ENCODE assay signal across 11 cellular contexts in genomic region chr2:181128199-181128598, GRCh38.
DNase-seq lines count a peak whose midpoint lies in the region; ATAC-seq lines count a peak whose summit lies in the region.
"Had no signal": no experiment of that assay in that cellular context is flagged by ENCODE, and none has a peak within 500 bp of the region (broad histone marks: within the 10 kb centered on the region; RNA-seq: fewer than 3 reads in every experiment).

No MANE protein-coding gene starts in this region.

- no peaks in the 10 kb centered on the region for H3K36me3 ChIP-seq in effector memory CD4-positive, alpha-beta T cell (ENCODE audit: control insufficient read depth, insufficient read depth, low read length)
- H3K36me3 ChIP-seq: neutrophil had no signal

- no peaks in the 10 kb centered on the region for H3K27me3 Mint-ChIP-seq in activated CD4-positive, alpha-beta T cell treated with anti-CD3 and anti-CD28 coated beads, Interleukin-2, amount 10 ng/mL, durations not matched to agents 7 days and 5 days

- peaks cover 11% of the 10 kb centered on the region for H3K9me3 Mint-ChIP-seq in activated CD4-positive, alpha-beta T cell treated with anti-CD3 and anti-CD28 coated beads, Interleukin-2, amount 10 ng/mL, durations not matched to agents 7 days and 5 days

- no peaks in the 10 kb centered on the region for H3K27me3 ChIP-seq in effector memory CD4-positive, alpha-beta T cell (replicated peaks; ENCODE audit: control insufficient read depth, insufficient read depth, low read length, poor library complexity, severe bottlenecking)
- H3K27me3 ChIP-seq: neutrophil had no signal

- H3K9me3 ChIP-seq in effector memory CD4-positive, alpha-beta T cell (ENCODE audit: control insufficient read depth, low read length) = no peaks in the 10 kb centered on the region
- H3K9me3 ChIP-seq: A549, neutrophil had no signal

- ATAC-seq in GM21576 (IDR thresholded peaks at IDR 0.05; ENCODE audit: unreplicated experiment) (peak; percentile 54), HG03196 (IDR thresholded peaks at IDR 0.05; ENCODE audit: unreplicated experiment) (peak; percentile 63)
- ATAC-seq: A549 had no signal

- peaks cover 19% of the 10 kb centered on the region for H3K4me1 ChIP-seq in effector memory CD4-positive, alpha-beta T cell (ENCODE audit: control insufficient read depth, insufficient read depth, low read length, poor library complexity, severe bottlenecking)
- H3K4me1 ChIP-seq: A549 had no signal

- DNase-seq in activated CD4-positive, alpha-beta T cell treated with anti-CD3 and anti-CD28 coated beads, Interleukin-2, amount 10 ng/mL, durations not matched to agents 7 days and 5 days = no peak
- no peak for DNase-seq in activated CD4-positive, alpha-beta T cell treated with anti-CD3 and anti-CD28 coated beads, Interleukin-2, amount 50 U/mL, for 1 hour
- no peak for DNase-seq in effector memory CD4-positive, alpha-beta T cell
- DNase-seq in NCI-H1105 treated with DMSO at 0.1 percent for 48 hours (lab: John Stamatoyannopoulos, UW) = no peak
- no peak for DNase-seq in D341Med (ENCODE audit: low spot score)
- no peak for DNase-seq in NCI-H748 (lab: John Stamatoyannopoulos, UW; ENCODE audit: unreplicated experiment)
- DNase-seq: GDM1 had no signal

- H3K4me3 ChIP-seq in effector memory CD4-positive, alpha-beta T cell (ENCODE audit: insufficient read depth, low read depth, low read length, poor library complexity, severe bottlenecking) = peak overlapping the region; percentile 2
- H3K4me3 ChIP-seq: A549 had no signal

- H3K4me3 Mint-ChIP-seq in activated CD4-positive, alpha-beta T cell treated with anti-CD3 and anti-CD28 coated beads, Interleukin-2, amount 10 ng/mL, durations not matched to agents 7 days and 5 days = no peak overlapping the region

- peak overlapping the region; percentile 51 for H3K27ac Mint-ChIP-seq in activated CD4-positive, alpha-beta T cell treated with anti-CD3 and anti-CD28 coated beads, Interleukin-2, amount 10 ng/mL, durations not matched to agents 7 days and 5 days

- H3K27ac ChIP-seq in effector memory CD4-positive, alpha-beta T cell (ENCODE audit: insufficient read depth, low read length, poor library complexity, severe bottlenecking) = no peak overlapping the region
- H3K27ac ChIP-seq: A549, neutrophil had no signal

- peaks cover 39% of the 10 kb centered on the region for H3K36me3 Mint-ChIP-seq in activated CD4-positive, alpha-beta T cell treated with anti-CD3 and anti-CD28 coated beads, Interleukin-2, amount 10 ng/mL, durations not matched to agents 7 days and 5 days (ENCODE audit: low read depth)

- POLR2A ChIA-PET in activated CD4-positive, alpha-beta T cell treated with anti-CD3 and anti-CD28 coated beads, Interleukin-2, amount 10 ng/mL, durations not matched to agents 7 days and 5 days (lab: Charles Lee) = interaction anchor here (0.9 kb wide), 1 partner anchor 16 kb away, joined by 4 read pairs; no protein-coding TSS in a partner anchor

- CTCF ChIA-PET in activated CD4-positive, alpha-beta T cell treated with anti-CD3 and anti-CD28 coated beads, Interleukin-2, amount 10 ng/mL, durations not matched to agents 7 days and 5 days (lab: Charles Lee) = interaction anchor here (0.6 to 3.4 kb wide), 7 partner anchors 10 to 329 kb away, joined by 3 to 12 read pairs (median 4); no protein-coding TSS in a partner anchor

- peaks cover 71% of the 10 kb centered on the region for H3K4me1 Mint-ChIP-seq in activated CD4-positive, alpha-beta T cell treated with anti-CD3 and anti-CD28 coated beads, Interleukin-2, amount 10 ng/mL, durations not matched to agents 7 days and 5 days
